Comparison of ENCODE assay signal across 10 cellular contexts in genomic region chr2:240558229-240558885, GRCh38. TPM values are rescaled to one million over a fixed set of nuclear protein-coding genes. Genes with fewer than 3 reads are reported as not detected.
DNase-seq lines count a peak whose midpoint lies in the region; ATAC-seq and TF ChIP-seq lines count a peak whose summit lies in the region.
"Had no signal": no experiment of that assay in that cellular context is flagged by ENCODE, and none has a peak within 500 bp of the region (broad histone marks: within the 10 kb centered on the region; RNA-seq: fewer than 3 reads in every experiment).

No MANE protein-coding gene starts in this region.

- TF ChIP-seq CTCF in suprapubic skin (IDR thresholded peaks at IDR 0.05), result no peak

- H3K27ac ChIP-seq in iPS-18a (ENCODE audit: low read length), result no peak overlapping the region
- H3K27ac ChIP-seq in suprapubic skin, result no peak overlapping the region

- peak overlapping the region; percentile 74 for H3K27ac Mint-ChIP-seq in activated naive CD4-positive, alpha-beta T cell treated with anti-CD3 and anti-CD28 coated beads for 36 hours
- H3K27ac Mint-ChIP-seq in activated naive CD4-positive, alpha-beta T cell treated with anti-CD3 and anti-CD28 coated beads, Interleukin-2, amount 50 U/mL, for 72 hours, result peak overlapping the region; percentile 27 to 36

- CTCF ChIA-PET in activated naive CD4-positive, alpha-beta T cell treated with anti-CD3 and anti-CD28 coated beads for 36 hours (lab: Charles Lee), result interaction anchor here (0.8 to 1.7 kb wide), 2 partner anchors 21 to 44 kb away, joined by 3 to 5 read pairs; no protein-coding TSS in a partner anchor

- WGBS in suprapubic skin, result 83% methylated on average over 18 of the region's 20 CpGs

- TF ChIP-seq EP300 in suprapubic skin (IDR thresholded peaks at IDR 0.05), result no peak

- H3K27me3 ChIP-seq in iPS-18a (ENCODE audit: control insufficient read depth, insufficient read depth, low read length) (peaks cover 35% of the 10 kb centered on the region), suprapubic skin (no peaks in the 10 kb centered on the region)

- no peaks in the 10 kb centered on the region for H3K9me3 ChIP-seq in iPS-18a (ENCODE audit: control insufficient read depth, low read depth, low read length)
- H3K9me3 ChIP-seq in suprapubic skin, result no peaks in the 10 kb centered on the region
- H3K9me3 ChIP-seq: Caco-2 had no signal

- H3K36me3 ChIP-seq in iPS-18a (ENCODE audit: control insufficient read depth, low read depth, low read length) (no peaks in the 10 kb centered on the region), suprapubic skin (peaks cover 6% of the 10 kb centered on the region)

- H3K4me3 ChIP-seq in iPS-18a (ENCODE audit: low read length) (peak overlapping the region; percentile 38), suprapubic skin (peak overlapping the region; percentile 55)

- H3K4me3 Mint-ChIP-seq in activated naive CD4-positive, alpha-beta T cell treated with anti-CD3 and anti-CD28 coated beads for 36 hours, result peak overlapping the region; percentile 74

- no peak for DNase-seq in activated naive CD4-positive, alpha-beta T cell treated with anti-CD3 and anti-CD28 coated beads for 36 hours
- DNase-seq in activated naive CD4-positive, alpha-beta T cell treated with Interleukin-2 at 50 U/mL for 16 hours, result no peak
- peak in 1 of 2 donors; percentile 1 for DNase-seq in activated naive CD4-positive, alpha-beta T cell treated with anti-CD3 and anti-CD28 coated beads, Interleukin-2, amount 50 U/mL, for 72 hours (ENCODE audit: low spot score in 2 of 2)
- DNase-seq in suprapubic skin (ENCODE audit: low spot score in 2 of 2) (peak in 1 of 2 donors; percentile 55), LoVo (ENCODE audit: low spot score) (no peak), ACHN (no peak)
- DNase-seq: Caco-2, NCI-H2081 treated with DMSO at 0.1 percent for 48 hours had no signal

- peaks cover 51% of the 10 kb centered on the region for H3K4me1 Mint-ChIP-seq in activated naive CD4-positive, alpha-beta T cell treated with anti-CD3 and anti-CD28 coated beads for 36 hours (ENCODE audit: low read depth)

- no peak overlapping the region for H3K9ac ChIP-seq in iPS-18a (ENCODE audit: low read length)

- H3K36me3 Mint-ChIP-seq in activated naive CD4-positive, alpha-beta T cell treated with anti-CD3 and anti-CD28 coated beads for 36 hours (ENCODE audit: low read depth), result peaks cover 24% of the 10 kb centered on the region
- peaks cover 17 to 29% of the 10 kb centered on the region in 2 donors for H3K36me3 Mint-ChIP-seq in activated naive CD4-positive, alpha-beta T cell treated with anti-CD3 and anti-CD28 coated beads, Interleukin-2, amount 50 U/mL, for 72 hours

- in situ Hi-C loops in ACHN (cut with HindIII; ENCODE audit: low pct_ligation_motif_present, low pct_unique_long_range_greater_than_20kb, low sequenced_read_pairs), result no loop called here

- H3K27me3 Mint-ChIP-seq in activated naive CD4-positive, alpha-beta T cell treated with anti-CD3 and anti-CD28 coated beads for 36 hours (ENCODE audit: low read depth), result no peaks in the 10 kb centered on the region

- TF ChIP-seq POLR2A in suprapubic skin (IDR thresholded peaks at IDR 0.05), result no peak

- H3K9me3 Mint-ChIP-seq in activated naive CD4-positive, alpha-beta T cell treated with anti-CD3 and anti-CD28 coated beads for 36 hours, result no peaks in the 10 kb centered on the region
- H3K9me3 Mint-ChIP-seq in activated naive CD4-positive, alpha-beta T cell treated with anti-CD3 and anti-CD28 coated beads, Interleukin-2, amount 50 U/mL, for 72 hours, result no peaks in the 10 kb centered on the region

- H3K4me1 ChIP-seq in iPS-18a (ENCODE audit: control insufficient read depth, low read depth, low read length) (peaks cover 8% of the 10 kb centered on the region), suprapubic skin (peaks cover 56% of the 10 kb centered on the region)

- intact Hi-C loops in activated naive CD4-positive, alpha-beta T cell treated with anti-CD3 and anti-CD28 coated beads for 36 hours (cut with micrococcal nuclease), result no loop called here

- ATAC-seq in activated naive CD4-positive, alpha-beta T cell treated with anti-CD3 and anti-CD28 coated beads, Interleukin-2, amount 50 U/mL, for 72 hours, result no peak
- ATAC-seq in HG02885 (IDR thresholded peaks at IDR 0.05; ENCODE audit: poor library complexity, unreplicated experiment), result no peak

RNA-seq across cellular contexts. Expression of gene ANKMY1, which starts 0.6 kb away (rescaled TPM):
- total RNA-seq in activated naive CD4-positive, alpha-beta T cell treated with anti-CD3 and anti-CD28 coated beads for 36 hours, result 10 to 100 TPM; 17.0 to 17.4 TPM
- total RNA-seq in activated naive CD4-positive, alpha-beta T cell treated with anti-CD3 and anti-CD28 coated beads, Interleukin-2, amount 50 U/mL, for 72 hours, result 10 to 100 TPM; 15.4 to 22.1 TPM
- 10 to 100 TPM; 12.2 to 52.1 (median 23.0) TPM for total RNA-seq in suprapubic skin

RNA-seq across cellular contexts. Expression of gene DUSP28, which starts 1.8 kb away (rescaled TPM):
- total RNA-seq in activated naive CD4-positive, alpha-beta T cell treated with anti-CD3 and anti-CD28 coated beads for 36 hours, result 1 to 10 TPM; 5.1 to 5.6 TPM
- total RNA-seq in activated naive CD4-positive, alpha-beta T cell treated with anti-CD3 and anti-CD28 coated beads, Interleukin-2, amount 50 U/mL, for 72 hours, result 1 to 10 TPM; 3.8 to 5.4 TPM
- 10 to 100 TPM in 1 of 4 donors, 1 to 10 TPM in 3; 6.3 to 10.4 (median 8.3) TPM for total RNA-seq in suprapubic skin

RNA-seq across cellular contexts. Expression of gene RNPEPL1, which starts 9.9 kb away (rescaled TPM):
- total RNA-seq in activated naive CD4-positive, alpha-beta T cell treated with anti-CD3 and anti-CD28 coated beads for 36 hours, result 10 to 100 TPM; 40.3 to 44.3 TPM
- total RNA-seq in activated naive CD4-positive, alpha-beta T cell treated with anti-CD3 and anti-CD28 coated beads, Interleukin-2, amount 50 U/mL, for 72 hours, result 10 to 100 TPM; 22.6 to 51.2 TPM
- 100 to 1,000 TPM in 1 of 4 donors, 10 to 100 TPM in 3; 70.8 to 104 (median 72.6) TPM for total RNA-seq in suprapubic skin

RNA-seq across cellular contexts. Expression of gene CAPN10, which starts 28.2 kb away (rescaled TPM):
- 10 to 100 TPM; 24.9 to 28.5 TPM for total RNA-seq in activated naive CD4-positive, alpha-beta T cell treated with anti-CD3 and anti-CD28 coated beads for 36 hours
- 10 to 100 TPM; 28.9 to 39.0 TPM for total RNA-seq in activated naive CD4-positive, alpha-beta T cell treated with anti-CD3 and anti-CD28 coated beads, Interleukin-2, amount 50 U/mL, for 72 hours
- total RNA-seq in suprapubic skin, result 10 to 100 TPM; 31.3 to 73.6 (median 37.9) TPM
